Comparison of ENCODE assay signal across 5 cellular contexts in the genomic region with DNA sequence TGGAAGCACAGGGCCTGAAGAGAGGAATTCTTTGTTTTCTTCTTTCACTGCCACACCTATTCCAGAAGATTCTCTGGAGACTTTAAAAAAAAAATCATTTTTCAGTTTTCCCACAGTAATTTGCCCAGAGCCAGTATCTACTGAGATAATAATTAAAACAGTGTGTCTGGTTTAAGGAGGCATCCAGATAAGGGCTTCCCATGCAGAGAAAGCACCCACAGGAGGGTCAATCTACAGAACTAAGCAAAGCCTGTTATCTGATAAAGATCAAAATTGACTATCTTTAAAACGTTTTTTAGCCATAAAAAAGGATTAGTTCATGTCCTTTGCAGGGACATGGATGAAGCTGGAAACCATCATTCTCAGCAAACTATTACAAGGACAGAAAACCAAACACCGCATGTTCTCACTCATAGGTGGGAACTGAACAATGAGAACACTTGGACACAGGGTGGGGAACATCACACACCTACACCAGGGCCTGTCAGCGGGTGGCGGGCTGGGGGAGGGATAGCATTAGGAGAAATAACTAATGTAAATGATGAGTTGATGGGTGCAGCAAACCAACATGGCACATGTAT. TPM values are rescaled to one million over a fixed set of nuclear protein-coding genes. Genes with fewer than 3 reads are reported as not detected.
"Had no signal": no experiment of that assay in that cellular context is flagged by ENCODE, and none has a peak within 500 bp of the region (broad histone marks: within the 10 kb centered on the region; RNA-seq: fewer than 3 reads in every experiment).

No MANE protein-coding gene starts in this region.

RNA-seq across cellular contexts. Expression of gene MATN3, which starts 33.3 kb away (rescaled TPM):
- total RNA-seq: activated B cell treated with CpG ODN at 0.5 μM for 24 hours; activated CD4-positive, alpha-beta memory T cell treated with anti-CD3 and anti-CD28 coated beads for 36 hours; activated T-cell treated with anti-CD3 and anti-CD28 coated beads, Interleukin-2, amount 50 U/mL, for 4 hours; OCI-LY7; T-helper 17 cell had no signal
